In the genomic region with DNA sequence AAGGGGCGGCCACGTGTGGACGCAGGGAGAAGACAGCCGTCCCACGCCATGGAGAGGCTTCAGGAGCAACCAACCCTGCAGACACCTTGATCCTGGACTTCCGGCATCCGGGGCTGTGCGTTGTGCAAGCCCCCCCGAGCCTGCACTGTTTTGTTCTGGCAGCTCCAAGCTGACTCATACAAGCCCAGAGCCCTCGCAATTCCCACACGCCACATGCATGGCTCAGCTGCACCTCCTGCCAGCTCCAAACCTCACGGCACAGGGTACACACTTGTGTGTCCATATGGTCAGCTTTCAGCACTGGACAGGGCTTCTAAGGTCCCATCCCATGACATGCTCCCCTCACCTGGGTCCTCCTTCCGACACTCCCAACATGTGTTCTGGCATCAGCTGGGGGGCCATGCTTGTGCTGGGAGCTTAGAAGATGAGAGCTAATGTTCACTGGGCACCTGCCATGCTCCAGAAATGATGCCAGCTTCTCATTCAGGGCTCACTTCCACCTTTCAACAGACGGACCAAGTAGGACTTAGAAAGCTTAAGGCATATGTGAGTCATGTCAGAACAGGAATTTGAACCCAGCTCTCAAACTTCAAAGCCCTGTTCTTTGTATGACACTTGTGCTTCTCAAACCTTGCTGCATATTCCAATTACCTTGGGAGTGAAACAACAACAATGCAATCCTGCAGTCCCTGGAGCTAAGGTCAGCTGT, we compare ENCODE assay signal across 20 cellular contexts.
DNase-seq lines count a peak whose midpoint lies in the region; ATAC-seq, FAIRE-seq and TF ChIP-seq lines count a peak whose summit lies in the region.
"Had no signal": no experiment of that assay in that cellular context is flagged by ENCODE, and none has a peak within 500 bp of the region (broad histone marks: within the 10 kb centered on the region; RNA-seq: fewer than 3 reads in every experiment).

No MANE protein-coding gene starts in this region.

- TF ChIP-seq CTCF in astrocyte (IDR thresholded peaks at IDR 0.05; ENCODE audit: insufficient read depth, low read depth, low read length) = no peak

- H3K27me3 ChIP-seq in astrocyte (ENCODE audit: insufficient read depth, low read length) = peaks cover 13% of the 10 kb centered on the region
- H3K27me3 ChIP-seq: testis had no signal

- ATAC-seq in HG03039 (IDR thresholded peaks at IDR 0.05; ENCODE audit: unreplicated experiment) (no peak), GM19463 (IDR thresholded peaks at IDR 0.05; ENCODE audit: unreplicated experiment) (no peak), HG02642 (IDR thresholded peaks at IDR 0.05; ENCODE audit: poor library complexity, unreplicated experiment) (no peak)
- ATAC-seq: activated CD8-positive, alpha-beta memory T cell treated with anti-CD3 and anti-CD28 coated beads, Interleukin-2, amount 10 ng/mL, durations not matched to agents 7 days and 5 days; T-cell had no signal

- no peak overlapping the region for H3K9ac ChIP-seq in astrocyte (ENCODE audit: low read length)

- H3K27ac ChIP-seq in astrocyte (ENCODE audit: low read depth, low read length) = no peak overlapping the region
- H3K27ac ChIP-seq: testis had no signal

- no peak overlapping the region for H3K27ac Mint-ChIP-seq in astrocyte (ENCODE audit: unreplicated experiment)
- H3K27ac Mint-ChIP-seq: activated CD8-positive, alpha-beta memory T cell treated with anti-CD3 and anti-CD28 coated beads, Interleukin-2, amount 10 ng/mL, durations not matched to agents 7 days and 5 days; T-cell had no signal

- peaks cover 1% of the 10 kb centered on the region for H3K4me1 Mint-ChIP-seq in astrocyte (ENCODE audit: low read depth, unreplicated experiment)

- H3K4me3 ChIP-seq in astrocyte (ENCODE audit: insufficient read depth, low read depth, low read length) = no peak overlapping the region
- H3K4me3 ChIP-seq: testis had no signal

- no peaks in the 10 kb centered on the region for H4K20me1 ChIP-seq in astrocyte (ENCODE audit: insufficient read depth, low read length)

- H3K4me3 Mint-ChIP-seq in astrocyte (ENCODE audit: unreplicated experiment) = no peak overlapping the region
- H3K4me3 Mint-ChIP-seq: activated CD8-positive, alpha-beta memory T cell treated with anti-CD3 and anti-CD28 coated beads, Interleukin-2, amount 10 ng/mL, durations not matched to agents 7 days and 5 days; T-cell had no signal

- H3K36me3 Mint-ChIP-seq in astrocyte (ENCODE audit: low read depth, unreplicated experiment) = peaks cover 18% of the 10 kb centered on the region
- H3K36me3 Mint-ChIP-seq: activated CD8-positive, alpha-beta memory T cell treated with anti-CD3 and anti-CD28 coated beads, Interleukin-2, amount 10 ng/mL, durations not matched to agents 7 days and 5 days; T-cell had no signal

- H3K36me3 ChIP-seq in astrocyte (ENCODE audit: insufficient read depth, low read length) = no peaks in the 10 kb centered on the region

- H3K4me1 ChIP-seq in astrocyte (ENCODE audit: insufficient read depth, low read length) = no peaks in the 10 kb centered on the region
- H3K4me1 ChIP-seq: testis had no signal

- H3K27me3 Mint-ChIP-seq in astrocyte (ENCODE audit: low read depth, unreplicated experiment) = peaks cover 28% of the 10 kb centered on the region

- FAIRE-seq in astrocyte (lab: Jason Lieb, UNC) = no peak

- no peaks in the 10 kb centered on the region for H3K9me3 Mint-ChIP-seq in astrocyte (ENCODE audit: unreplicated experiment)
- H3K9me3 Mint-ChIP-seq: T-cell had no signal

- no peaks in the 10 kb centered on the region for H3K79me2 ChIP-seq in astrocyte (ENCODE audit: insufficient read depth, low read length)

- no peak overlapping the region for H2AFZ ChIP-seq in astrocyte (ENCODE audit: low read depth, low read length)

- H3K4me2 ChIP-seq in astrocyte (ENCODE audit: low read length) = no peak overlapping the region

- H3K9me3 ChIP-seq in astrocyte (ENCODE audit: insufficient read depth, low read depth, low read length) = no peaks in the 10 kb centered on the region
- H3K9me3 ChIP-seq: testis had no signal

- DNase-seq in Ammon's horn (ENCODE audit: low spot score) = peak; percentile 32
- DNase-seq in HCEC 1CT = peak; percentile 11
- peak; percentile 25 for DNase-seq in astrocyte (ENCODE audit: low read depth)
- peak; percentile 49 for DNase-seq in left kidney (ENCODE audit: low read depth, low spot score)
- no peak for DNase-seq in anterior cingulate cortex (lab: John Stamatoyannopoulos, UW)
- DNase-seq: activated CD8-positive, alpha-beta memory T cell treated with anti-CD3 and anti-CD28 coated beads, Interleukin-2, amount 10 ng/mL, durations not matched to agents 7 days and 5 days; activated gamma-delta T cell treated with Interleukin-2 at 50 U/mL for 16 hours; H7; islet precursor cell; midbrain; NCI-H2107; NCI-H774; nucleus accumbens; stimulated activated CD4-positive, alpha-beta T cell treated with anti-CD3 and anti-CD28 coated beads, Interleukin-4, amount 100 ng/mL, for 24 hours; stimulated activated CD8-positive, alpha-beta memory T cell treated with anti-CD3 and anti-CD28 coated beads, Interleukin-4, amount 100 ng/mL, for 48 hours; T-cell; testis had no signal

Comparison
In these comparisons a context has a peak if more than half of its experiments do, and no peak if none do; other contexts are left out.
1. DNase-seq: peak in Ammon's horn (single experiment), HCEC 1CT (single experiment), astrocyte (single experiment) and left kidney (single experiment); none in anterior cingulate cortex (0 of 58).